ENCODE assay signal across 9 cellular contexts in the genomic region with DNA sequence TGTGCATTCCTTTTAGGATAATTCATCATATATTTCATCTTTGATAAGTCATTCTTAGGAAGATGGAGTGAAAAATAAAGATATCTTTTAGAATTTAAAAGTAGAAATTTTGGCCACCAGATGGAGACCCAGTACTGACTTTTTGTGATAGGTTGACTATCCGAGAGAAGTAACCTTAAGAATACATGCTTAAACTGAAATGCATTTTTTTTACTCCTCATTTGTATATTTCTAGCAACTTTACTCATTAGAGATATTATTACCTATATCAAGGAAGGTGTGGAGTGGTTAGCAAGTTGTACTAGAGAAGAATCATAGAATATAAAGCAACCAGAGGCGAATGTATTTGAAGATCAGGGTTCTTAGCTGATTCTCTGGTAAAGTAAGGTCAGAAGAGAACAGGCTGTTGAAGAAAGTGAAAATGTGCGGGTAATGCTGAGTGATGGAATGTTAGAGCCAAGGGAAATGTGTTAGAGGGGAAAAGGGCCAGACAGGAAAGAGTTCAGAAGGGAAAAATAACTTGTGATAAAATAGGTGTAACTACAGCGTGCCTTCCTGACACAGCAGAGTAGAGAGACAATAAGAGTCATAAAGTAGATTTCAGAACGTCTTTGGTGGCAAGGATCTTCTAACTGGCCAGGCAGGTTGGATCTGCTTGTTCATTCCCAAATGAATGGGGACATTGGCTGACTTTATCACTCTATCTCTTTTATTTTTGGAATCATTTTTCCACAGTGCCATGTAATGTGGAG. TPM values are rescaled to one million over a fixed set of nuclear protein-coding genes. Genes with fewer than 3 reads are reported as not detected.
DNase-seq lines count a peak whose midpoint lies in the region; ATAC-seq, FAIRE-seq and TF ChIP-seq lines count a peak whose summit lies in the region.
"Had no signal": no experiment of that assay in that cellular context is flagged by ENCODE, and none has a peak within 500 bp of the region (broad histone marks: within the 10 kb centered on the region; RNA-seq: fewer than 3 reads in every experiment).

No MANE protein-coding gene starts in this region.

- no peak for FAIRE-seq in bronchial epithelial cell (lab: Jason Lieb, UNC)

- H3K27me3 Mint-ChIP-seq in naive thymus-derived CD8-positive, alpha-beta T cell = peaks cover 0 to 11% (median 0%) of the 10 kb centered on the region in 5 donors
- H3K27me3 Mint-ChIP-seq: CD4-positive, alpha-beta T cell had no signal

- TF ChIP-seq CTCF in bronchial epithelial cell (IDR thresholded peaks at IDR 0.05; ENCODE audit: insufficient read depth, low read length, severe bottlenecking) = no peak
- no peak for TF ChIP-seq CTCF in liver (IDR thresholded peaks at IDR 0.05; ENCODE audit: low read depth, low read length, missing input control)

- POLR2A ChIA-PET in naive thymus-derived CD8-positive, alpha-beta T cell (lab: Charles Lee) = no interaction called here

- intact Hi-C loops in Right ventricle myocardium inferior (cut with DNase I) (loop anchor here (1.0 kb wide), 1 partner anchor 141 kb away; no protein-coding TSS in a partner anchor), cardiac septum (cut with DNase I) (loop anchor here (1.0 kb wide), 1 partner anchor 141 kb away; no protein-coding TSS in a partner anchor)

- WGBS in liver = 40% methylated on average over 5 of the region's 5 CpGs

- no peaks in the 10 kb centered on the region for H3K36me3 ChIP-seq in bronchial epithelial cell (ENCODE audit: control insufficient read depth, insufficient read depth, low read length)
- no peaks in the 10 kb centered on the region for H3K36me3 ChIP-seq in liver (ENCODE audit: control insufficient read depth in 4 of 4, insufficient read depth in 3 of 4, low read depth in 1 of 4, low read length in 3 of 4)

- peak; percentile 63 for ATAC-seq in Right ventricle myocardium inferior
- no peak for ATAC-seq in HG02870 (IDR thresholded peaks at IDR 0.05; ENCODE audit: unreplicated experiment)
- ATAC-seq in HG02642 (IDR thresholded peaks at IDR 0.05; ENCODE audit: poor library complexity, unreplicated experiment) = no peak
- no peak for ATAC-seq in naive thymus-derived CD8-positive, alpha-beta T cell

- peak; percentile 78 to 80 for TF ChIP-seq RAD21 in liver (IDR thresholded peaks at IDR 0.05)

- H3K4me3 ChIP-seq in bronchial epithelial cell (ENCODE audit: low read depth, low read length) (no peak overlapping the region), liver (ENCODE audit: low read depth in 1 of 3, low read length in 3 of 3) (no peak overlapping the region)

- no peaks in the 10 kb centered on the region for H3K4me1 ChIP-seq in liver (ENCODE audit: control insufficient read depth in 4 of 4, insufficient read depth in 4 of 4, low read length in 3 of 4)

- no peak for DNase-seq in Right ventricle myocardium inferior (ENCODE audit: missing footprints)
- DNase-seq in cardiac septum (ENCODE audit: low spot score) = no peak
- DNase-seq in bronchial epithelial cell (ENCODE audit: low read depth) = peak; percentile 20
- DNase-seq in H4 (ENCODE audit: low spot score) = no peak
- no peak for DNase-seq in naive thymus-derived CD8-positive, alpha-beta T cell
- DNase-seq: CD4-positive, alpha-beta T cell had no signal

- H3K36me3 Mint-ChIP-seq in naive thymus-derived CD8-positive, alpha-beta T cell = no peaks in the 10 kb centered on the region

- no peaks in the 10 kb centered on the region for H3K4me1 Mint-ChIP-seq in naive thymus-derived CD8-positive, alpha-beta T cell

- H3K9ac ChIP-seq in liver (ENCODE audit: low read depth in 1 of 2, low read length in 2 of 2) = no peak overlapping the region

- H3K27me3 ChIP-seq in bronchial epithelial cell (ENCODE audit: control insufficient read depth, insufficient read depth, low read length) (no peaks in the 10 kb centered on the region), liver (ENCODE audit: control insufficient read depth in 4 of 4, insufficient read depth in 4 of 4, low read length in 3 of 4) (no peaks in the 10 kb centered on the region)

- peaks cover 0 to 2% (median 0%) of the 10 kb centered on the region in 9 donors for H3K9me3 Mint-ChIP-seq in naive thymus-derived CD8-positive, alpha-beta T cell
- H3K9me3 Mint-ChIP-seq: CD4-positive, alpha-beta T cell had no signal

- no peak overlapping the region for H3K27ac ChIP-seq in liver (ENCODE audit: low read depth in 1 of 2, low read length in 2 of 2)

- no peaks in the 10 kb centered on the region for H3K9me3 ChIP-seq in liver (ENCODE audit: control insufficient read depth in 4 of 4, low read length in 3 of 4)

- H3K27ac Mint-ChIP-seq in naive thymus-derived CD8-positive, alpha-beta T cell = no peak overlapping the region
- H3K27ac Mint-ChIP-seq: CD4-positive, alpha-beta T cell had no signal

- no peak overlapping the region for H3K4me3 Mint-ChIP-seq in naive thymus-derived CD8-positive, alpha-beta T cell
- H3K4me3 Mint-ChIP-seq: CD4-positive, alpha-beta T cell had no signal

TF ChIP-seq in liver, 16 proteins besides CTCF, POLR2A, EP300 and RAD21:
- no peak for TF ChIP-seq GABPA (IDR thresholded peaks at IDR 0.05 in 1 of 2, conservative IDR thresholded peaks at IDR 0.05 in 1 of 2)
- TF ChIP-seq SP1 (IDR thresholded peaks at IDR 0.05) = no peak
- no peak for TF ChIP-seq FOXA1 (IDR thresholded peaks at IDR 0.05)
- no peak for TF ChIP-seq FOXA2 (IDR thresholded peaks at IDR 0.05)
- TF ChIP-seq YY1 (IDR thresholded peaks at IDR 0.05) = no peak
- no peak for TF ChIP-seq HNF4G (IDR thresholded peaks at IDR 0.05)
- TF ChIP-seq TAF1 (conservative IDR thresholded peaks at IDR 0.05) = no peak
- TF ChIP-seq, protein P1, sequence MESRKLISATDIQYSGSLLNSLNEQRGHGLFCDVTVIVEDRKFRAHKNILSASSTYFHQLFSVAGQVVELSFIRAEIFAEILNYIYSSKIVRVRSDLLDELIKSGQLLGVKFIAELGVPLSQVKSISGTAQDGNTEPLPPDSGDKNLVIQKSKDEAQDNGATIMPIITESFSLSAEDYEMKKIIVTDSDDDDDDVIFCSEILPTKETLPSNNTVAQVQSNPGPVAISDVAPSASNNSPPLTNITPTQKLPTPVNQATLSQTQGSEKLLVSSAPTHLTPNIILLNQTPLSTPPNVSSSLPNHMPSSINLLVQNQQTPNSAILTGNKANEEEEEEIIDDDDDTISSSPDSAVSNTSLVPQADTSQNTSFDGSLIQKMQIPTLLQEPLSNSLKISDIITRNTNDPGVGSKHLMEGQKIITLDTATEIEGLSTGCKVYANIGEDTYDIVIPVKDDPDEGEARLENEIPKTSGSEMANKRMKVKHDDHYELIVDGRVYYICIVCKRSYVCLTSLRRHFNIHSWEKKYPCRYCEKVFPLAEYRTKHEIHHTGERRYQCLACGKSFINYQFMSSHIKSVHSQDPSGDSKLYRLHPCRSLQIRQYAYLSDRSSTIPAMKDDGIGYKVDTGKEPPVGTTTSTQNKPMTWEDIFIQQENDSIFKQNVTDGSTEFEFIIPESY (IDR thresholded peaks at IDR 0.05) = no peak
- TF ChIP-seq NR2F2 (IDR thresholded peaks at IDR 0.05) = no peak
- no peak for TF ChIP-seq HNF4A (conservative IDR thresholded peaks at IDR 0.05)
- no peak for TF ChIP-seq JUND (IDR thresholded peaks at IDR 0.05)
- TF ChIP-seq EGR1 (IDR thresholded peaks at IDR 0.05; ENCODE audit: low read depth in 2 of 2) = no peak
- TF ChIP-seq, protein P2, sequence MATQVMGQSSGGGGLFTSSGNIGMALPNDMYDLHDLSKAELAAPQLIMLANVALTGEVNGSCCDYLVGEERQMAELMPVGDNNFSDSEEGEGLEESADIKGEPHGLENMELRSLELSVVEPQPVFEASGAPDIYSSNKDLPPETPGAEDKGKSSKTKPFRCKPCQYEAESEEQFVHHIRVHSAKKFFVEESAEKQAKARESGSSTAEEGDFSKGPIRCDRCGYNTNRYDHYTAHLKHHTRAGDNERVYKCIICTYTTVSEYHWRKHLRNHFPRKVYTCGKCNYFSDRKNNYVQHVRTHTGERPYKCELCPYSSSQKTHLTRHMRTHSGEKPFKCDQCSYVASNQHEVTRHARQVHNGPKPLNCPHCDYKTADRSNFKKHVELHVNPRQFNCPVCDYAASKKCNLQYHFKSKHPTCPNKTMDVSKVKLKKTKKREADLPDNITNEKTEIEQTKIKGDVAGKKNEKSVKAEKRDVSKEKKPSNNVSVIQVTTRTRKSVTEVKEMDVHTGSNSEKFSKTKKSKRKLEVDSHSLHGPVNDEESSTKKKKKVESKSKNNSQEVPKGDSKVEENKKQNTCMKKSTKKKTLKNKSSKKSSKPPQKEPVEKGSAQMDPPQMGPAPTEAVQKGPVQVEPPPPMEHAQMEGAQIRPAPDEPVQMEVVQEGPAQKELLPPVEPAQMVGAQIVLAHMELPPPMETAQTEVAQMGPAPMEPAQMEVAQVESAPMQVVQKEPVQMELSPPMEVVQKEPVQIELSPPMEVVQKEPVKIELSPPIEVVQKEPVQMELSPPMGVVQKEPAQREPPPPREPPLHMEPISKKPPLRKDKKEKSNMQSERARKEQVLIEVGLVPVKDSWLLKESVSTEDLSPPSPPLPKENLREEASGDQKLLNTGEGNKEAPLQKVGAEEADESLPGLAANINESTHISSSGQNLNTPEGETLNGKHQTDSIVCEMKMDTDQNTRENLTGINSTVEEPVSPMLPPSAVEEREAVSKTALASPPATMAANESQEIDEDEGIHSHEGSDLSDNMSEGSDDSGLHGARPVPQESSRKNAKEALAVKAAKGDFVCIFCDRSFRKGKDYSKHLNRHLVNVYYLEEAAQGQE (IDR thresholded peaks at IDR 0.05) = no peak
- TF ChIP-seq RXRA (IDR thresholded peaks at IDR 0.05) = no peak

RNA-seq across cellular contexts. Expression of a gene that starts 52.3 kb away (rescaled TPM):
- total RNA-seq in Right ventricle myocardium inferior (not detected), cardiac septum (not detected), bronchial epithelial cell (not detected in 2 replicates), liver (under 1 TPM; 0.59 to 0.75 TPM)
- under 1 TPM; 0.09 to 0.25 TPM for polyA plus RNA-seq in liver
- 0.15 TPM in 1 of 2 replicates, not detected in the other for total RNA-seq in H4 (2014; rRNA removed; shearing (Covaris generic))
- not detected for total RNA-seq in naive thymus-derived CD8-positive, alpha-beta T cell
- not detected for polyA plus RNA-seq in naive thymus-derived CD8-positive, alpha-beta T cell
- total RNA-seq: CD4-positive, alpha-beta T cell had no signal
